In genomic region chr7:149330914-149331567, GRCh38 we compare ENCODE assay signal across 17 cellular contexts.
DNase-seq lines count a peak whose midpoint lies in the region; ATAC-seq and TF ChIP-seq lines count a peak whose summit lies in the region.
"Had no signal": no experiment of that assay in that cellular context is flagged by ENCODE, and none has a peak within 500 bp of the region (broad histone marks: within the 10 kb centered on the region; RNA-seq: fewer than 3 reads in every experiment).

No MANE protein-coding gene starts in this region.

- CTCF ChIA-PET in PC-3 (lab: Charles Lee) = no interaction called here

- BruUV-seq in PC-3 (replicated peaks; lab: Mats Ljungman, UMichigan) = no TSS peak

- no peaks in the 10 kb centered on the region for H4K20me1 ChIP-seq in PC-3 (ENCODE audit: low read length)

- peak; percentile 16 for DNase-seq in NCI-H146 (lab: John Stamatoyannopoulos, UW)
- no peak for DNase-seq in NCI-H146 treated with DMSO at 0.1 percent for 48 hours (lab: John Stamatoyannopoulos, UW; ENCODE audit: unreplicated experiment)
- DNase-seq in DMS 273 (lab: John Stamatoyannopoulos, UW; ENCODE audit: unreplicated experiment) = peak; percentile 84
- peak; percentile 15 for DNase-seq in PC-3
- DNase-seq in fibroblast of mammary gland (ENCODE audit: low read depth) = peak; percentile 13
- no peak for DNase-seq in NCI-H2196 treated with DMSO at 0.1 percent for 48 hours (lab: John Stamatoyannopoulos, UW; ENCODE audit: unreplicated experiment)
- DNase-seq in NCI-H1436 treated with DMSO at 0.1 percent for 48 hours (lab: John Stamatoyannopoulos, UW) = no peak
- no peak for DNase-seq in DMS79 (lab: John Stamatoyannopoulos, UW)
- DNase-seq: activated CD8-positive, alpha-beta memory T cell treated with anti-CD3 and anti-CD28 coated beads for 24 hours; activated effector memory CD4-positive, alpha-beta T cell treated with anti-CD3 and anti-CD28 coated beads, Interleukin-2, amount 50 U/mL, for 16 hours; natural killer cell; NCI-H187 treated with DMSO at 0.1 percent for 48 hours; NCI-H510A; posterior cingulate gyrus; trophoblast cell had no signal

- H3K4me1 ChIP-seq in PC-3 (ENCODE audit: insufficient read depth, low read length) = no peaks in the 10 kb centered on the region

- no peaks in the 10 kb centered on the region for H3K9me3 ChIP-seq in PC-3 (ENCODE audit: low read length)

- H3K27ac ChIP-seq in PC-3 (ENCODE audit: low read length) = no peak overlapping the region

- no peaks in the 10 kb centered on the region for H3F3A ChIP-seq in PC-3 (ENCODE audit: low read length, unreplicated experiment)

- intact Hi-C loops in PC-3 (cut with micrococcal nuclease) = no loop called here

- H3K36me3 ChIP-seq in PC-3 (ENCODE audit: low read depth, low read length) = no peaks in the 10 kb centered on the region

- H3K9ac ChIP-seq in PC-3 (ENCODE audit: low read length) = no peak overlapping the region

- no peaks in the 10 kb centered on the region for H3K27me3 ChIP-seq in PC-3 (ENCODE audit: low read length)

- H3K4me2 ChIP-seq in PC-3 (ENCODE audit: low read length) = no peak overlapping the region
- H3K4me2 ChIP-seq: smooth muscle cell had no signal

- H3K4me3 ChIP-seq in PC-3 (ENCODE audit: low read length) (no peak overlapping the region), fibroblast of mammary gland (ENCODE audit: control insufficient read depth, low read depth, low read length) (no peak overlapping the region)
- H3K4me3 ChIP-seq: smooth muscle cell had no signal

- POLR2A ChIA-PET in PC-3 (lab: Charles Lee; ENCODE audit: unreplicated experiment) = no interaction called here

- no peaks in the 10 kb centered on the region for H3K79me2 ChIP-seq in PC-3 (ENCODE audit: low read length)

- no peak for TF ChIP-seq CTCF in PC-3 (conservative IDR thresholded peaks at IDR 0.05; ENCODE audit: low read depth, low read length)
- TF ChIP-seq CTCF in fibroblast of mammary gland (conservative IDR thresholded peaks at IDR 0.05; ENCODE audit: control insufficient read depth, insufficient read depth, low read depth, low read length) = no peak

- no peak overlapping the region for H2AFZ ChIP-seq in PC-3 (ENCODE audit: low read length)

- no peaks in the 10 kb centered on the region for H3K9me2 ChIP-seq in PC-3 (replicated peaks; ENCODE audit: low read length)

- no peak for ATAC-seq in PC-3
- ATAC-seq: natural killer cell; stimulated activated memory B cell treated with anti-CD40 and anti-IgM and Interleukin-4, amounts not matched to agents 10 μg/mL and 1 μg/mL and 100 μg/mL, for 72 hours had no signal

Comparison
In these comparisons a context has a peak if more than half of its experiments do, and no peak if none do; other contexts are left out.
1. DNase-seq: peak in NCI-H146 (single experiment), DMS 273 (single experiment), PC-3 (single experiment) and fibroblast of mammary gland (single experiment); none in NCI-H146 treated with DMSO at 0.1 percent for 48 hours (single experiment), NCI-H2196 treated with DMSO at 0.1 percent for 48 hours (single experiment), NCI-H1436 treated with DMSO at 0.1 percent for 48 hours (single experiment) and DMS79 (single experiment).